ENCODE assay signal across 1 cellular context in the genomic region with DNA sequence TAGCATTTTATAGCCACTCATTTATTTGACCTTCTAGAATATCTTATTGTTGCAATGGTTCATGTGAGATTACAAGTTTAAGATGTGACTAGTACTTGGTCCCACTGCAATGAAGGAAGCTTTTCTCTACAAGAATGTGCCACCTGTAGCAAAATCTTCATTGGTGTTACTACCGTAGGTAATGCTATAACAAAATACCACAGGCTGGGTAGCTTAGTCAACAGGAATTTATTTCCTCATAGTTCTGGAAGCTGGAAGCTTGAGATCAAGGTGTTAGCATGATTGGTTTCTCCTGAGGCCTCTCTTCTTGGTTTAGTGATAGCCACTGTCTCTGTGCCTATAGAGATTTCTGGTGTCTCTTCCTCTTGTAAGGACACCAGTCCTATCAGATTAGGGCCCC.
TF ChIP-seq lines count a peak whose summit lies in the region.

No MANE protein-coding gene starts in this region.

TF ChIP-seq in H1, 55 proteins besides CTCF, POLR2A, EP300 and RAD21 (continued from another document):
- TF ChIP-seq FOSL1 (IDR thresholded peaks at IDR 0.05; ENCODE audit: insufficient read depth, low read depth, low read length) (no peak), HDAC2 (IDR thresholded peaks at IDR 0.05; ENCODE audit: borderline replicate concordance in 1 of 2, low read depth in 2 of 2, low read length in 2 of 2) (no peak), CBX8 (IDR thresholded peaks at IDR 0.05; ENCODE audit: borderline replicate concordance, low read depth, low read length) (no peak), SP1 (IDR thresholded peaks at IDR 0.05; ENCODE audit: low read depth, low read length) (no peak), POU5F1 (IDR thresholded peaks at IDR 0.05; ENCODE audit: low read depth, low read length) (no peak), TEAD4 (IDR thresholded peaks at IDR 0.05; ENCODE audit: low read depth, low read length) (no peak), PHF8 (conservative IDR thresholded peaks at IDR 0.05; ENCODE audit: low read depth, low read length) (no peak), TAF7 (optimal IDR thresholded peaks at IDR 0.05; ENCODE audit: borderline replicate concordance, low read depth, low read length) (no peak), SRF (IDR thresholded peaks at IDR 0.05; ENCODE audit: low read depth, low read length) (no peak)
- TF ChIP-seq, protein P1, sequence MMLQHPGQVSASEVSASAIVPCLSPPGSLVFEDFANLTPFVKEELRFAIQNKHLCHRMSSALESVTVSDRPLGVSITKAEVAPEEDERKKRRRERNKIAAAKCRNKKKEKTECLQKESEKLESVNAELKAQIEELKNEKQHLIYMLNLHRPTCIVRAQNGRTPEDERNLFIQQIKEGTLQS (IDR thresholded peaks at IDR 0.05; ENCODE audit: insufficient read depth, low read depth, low read length) = no peak
- TF ChIP-seq, protein P2, sequence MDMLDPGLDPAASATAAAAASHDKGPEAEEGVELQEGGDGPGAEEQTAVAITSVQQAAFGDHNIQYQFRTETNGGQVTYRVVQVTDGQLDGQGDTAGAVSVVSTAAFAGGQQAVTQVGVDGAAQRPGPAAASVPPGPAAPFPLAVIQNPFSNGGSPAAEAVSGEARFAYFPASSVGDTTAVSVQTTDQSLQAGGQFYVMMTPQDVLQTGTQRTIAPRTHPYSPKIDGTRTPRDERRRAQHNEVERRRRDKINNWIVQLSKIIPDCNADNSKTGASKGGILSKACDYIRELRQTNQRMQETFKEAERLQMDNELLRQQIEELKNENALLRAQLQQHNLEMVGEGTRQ (IDR thresholded peaks at IDR 0.05; ENCODE audit: low read length) = no peak
- TF ChIP-seq, protein P3, sequence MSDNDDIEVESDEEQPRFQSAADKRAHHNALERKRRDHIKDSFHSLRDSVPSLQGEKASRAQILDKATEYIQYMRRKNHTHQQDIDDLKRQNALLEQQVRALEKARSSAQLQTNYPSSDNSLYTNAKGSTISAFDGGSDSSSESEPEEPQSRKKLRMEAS (IDR thresholded peaks at IDR 0.05) = no peak
